In genomic region chr11:134740590-134741342, GRCh38 we compare ENCODE assay signal across 18 cellular contexts.
DNase-seq lines count a peak whose midpoint lies in the region; ATAC-seq and TF ChIP-seq lines count a peak whose summit lies in the region.
"Had no signal": no experiment of that assay in that cellular context is flagged by ENCODE, and none has a peak within 500 bp of the region (broad histone marks: within the 10 kb centered on the region; RNA-seq: fewer than 3 reads in every experiment).

No MANE protein-coding gene starts in this region.

- H3K4me2 ChIP-seq in smooth muscle cell, result peak overlapping the region; percentile 66
- H3K4me2 ChIP-seq: GM23338 had no signal

- no peak for DNase-seq in activated CD8-positive, alpha-beta T cell treated with anti-CD3 and anti-CD28 coated beads for 36 hours
- DNase-seq in activated CD8-positive, alpha-beta T cell treated with anti-CD3 and anti-CD28 coated beads, Interleukin-2, amount 10 ng/mL, durations not matched to agents 7 days and 5 days, result no peak
- peak; percentile 86 for DNase-seq in NCI-H526 treated with DMSO at 0.1 percent for 48 hours (lab: John Stamatoyannopoulos, UW)
- DNase-seq in coronary artery (ENCODE audit: low spot score), result no peak
- DNase-seq in smooth muscle cell (lab: John Stamatoyannopoulos, UW; ENCODE audit: unreplicated experiment), result no peak
- no peak for DNase-seq in GOT3 (lab: John Stamatoyannopoulos, UW)
- DNase-seq: 8988T, COR-L47, DMS53, NCI-H1092 treated with DMSO at 0.1 percent for 48 hours, NCI-H1694 treated with DMSO at 0.1 percent for 48 hours, NCI-H2171, SIG-M5 had no signal

- intact Hi-C loops in activated CD8-positive, alpha-beta T cell treated with anti-CD3 and anti-CD28 coated beads for 36 hours (cut with micrococcal nuclease), result no loop called here

- H3K27me3 ChIP-seq in smooth muscle cell (ENCODE audit: low read depth), result peaks cover 7% of the 10 kb centered on the region
- H3K27me3 ChIP-seq: Peyer's patch had no signal

- no peaks in the 10 kb centered on the region for H3K36me3 Mint-ChIP-seq in activated CD8-positive, alpha-beta T cell treated with anti-CD3 and anti-CD28 coated beads for 36 hours (ENCODE audit: low read depth)
- no peaks in the 10 kb centered on the region for H3K36me3 Mint-ChIP-seq in activated CD8-positive, alpha-beta T cell treated with anti-CD3 and anti-CD28 coated beads, Interleukin-2, amount 10 ng/mL, durations not matched to agents 7 days and 5 days (ENCODE audit: low read depth)

- H3K27ac ChIP-seq in coronary artery (peak overlapping the region; percentile 60 to 79), smooth muscle cell (ENCODE audit: low read depth) (no peak overlapping the region)
- H3K27ac ChIP-seq: C4-2B, Peyer's patch had no signal

- no peaks in the 10 kb centered on the region for H3K9me3 Mint-ChIP-seq in activated CD8-positive, alpha-beta T cell treated with anti-CD3 and anti-CD28 coated beads for 36 hours
- no peaks in the 10 kb centered on the region for H3K9me3 Mint-ChIP-seq in activated CD8-positive, alpha-beta T cell treated with anti-CD3 and anti-CD28 coated beads, Interleukin-2, amount 10 ng/mL, durations not matched to agents 7 days and 5 days (ENCODE audit: insufficient read depth)
- H3K9me3 Mint-ChIP-seq: GM23338 had no signal

- H3K36me3 ChIP-seq in smooth muscle cell (ENCODE audit: low read depth), result no peaks in the 10 kb centered on the region
- H3K36me3 ChIP-seq: Peyer's patch had no signal

- H3K9ac ChIP-seq in smooth muscle cell (ENCODE audit: low read depth), result no peak overlapping the region

- H3K27ac Mint-ChIP-seq in activated CD8-positive, alpha-beta T cell treated with anti-CD3 and anti-CD28 coated beads for 36 hours, result no peak overlapping the region
- no peak overlapping the region for H3K27ac Mint-ChIP-seq in activated CD8-positive, alpha-beta T cell treated with anti-CD3 and anti-CD28 coated beads, Interleukin-2, amount 10 ng/mL, durations not matched to agents 7 days and 5 days
- H3K27ac Mint-ChIP-seq: GM23338 had no signal

- CTCF ChIA-PET in activated CD8-positive, alpha-beta T cell treated with anti-CD3 and anti-CD28 coated beads for 36 hours (lab: Charles Lee), result no interaction called here
- CTCF ChIA-PET in activated CD8-positive, alpha-beta T cell treated with anti-CD3 and anti-CD28 coated beads, Interleukin-2, amount 10 ng/mL, durations not matched to agents 7 days and 5 days (lab: Charles Lee), result no interaction called here

- ATAC-seq in activated CD8-positive, alpha-beta T cell treated with anti-CD3 and anti-CD28 coated beads for 36 hours, result peak; percentile 31
- ATAC-seq in activated CD8-positive, alpha-beta T cell treated with anti-CD3 and anti-CD28 coated beads, Interleukin-2, amount 10 ng/mL, durations not matched to agents 7 days and 5 days, result no peak
- ATAC-seq in HG02763 (IDR thresholded peaks at IDR 0.05; ENCODE audit: unreplicated experiment), result no peak
- ATAC-seq in HG03565 (IDR thresholded peaks at IDR 0.05; ENCODE audit: unreplicated experiment), result no peak
- ATAC-seq: GM23338 had no signal

- H4K20me1 ChIP-seq in smooth muscle cell (ENCODE audit: low read depth), result peaks cover 3% of the 10 kb centered on the region

- POLR2A ChIA-PET in activated CD8-positive, alpha-beta T cell treated with anti-CD3 and anti-CD28 coated beads for 36 hours (lab: Charles Lee), result no interaction called here
- POLR2A ChIA-PET in activated CD8-positive, alpha-beta T cell treated with anti-CD3 and anti-CD28 coated beads, Interleukin-2, amount 10 ng/mL, durations not matched to agents 7 days and 5 days (lab: Charles Lee), result no interaction called here

- no peaks in the 10 kb centered on the region for H3K27me3 Mint-ChIP-seq in activated CD8-positive, alpha-beta T cell treated with anti-CD3 and anti-CD28 coated beads for 36 hours
- H3K27me3 Mint-ChIP-seq in activated CD8-positive, alpha-beta T cell treated with anti-CD3 and anti-CD28 coated beads, Interleukin-2, amount 10 ng/mL, durations not matched to agents 7 days and 5 days (ENCODE audit: low read depth), result no peaks in the 10 kb centered on the region

- H3K4me3 ChIP-seq in coronary artery (no peak overlapping the region), smooth muscle cell (no peak overlapping the region)
- H3K4me3 ChIP-seq: GM23338, Peyer's patch had no signal

- H3K4me1 ChIP-seq in smooth muscle cell (ENCODE audit: low read depth), result peaks cover 21% of the 10 kb centered on the region

- H2AFZ ChIP-seq in smooth muscle cell (ENCODE audit: low read depth), result no peak overlapping the region
- H2AFZ ChIP-seq: GM23338 had no signal

- 79% methylated on average over 6 of the region's 9 CpGs for WGBS in smooth muscle cell (ENCODE audit: low lambda C conversion rate)

- no peaks in the 10 kb centered on the region for H3K79me2 ChIP-seq in smooth muscle cell (ENCODE audit: low read depth)

- peaks cover 4% of the 10 kb centered on the region for H3F3A ChIP-seq in smooth muscle cell (ENCODE audit: low read depth)

- TF ChIP-seq CTCF in activated CD8-positive, alpha-beta T cell treated with anti-CD3 and anti-CD28 coated beads for 36 hours (IDR thresholded peaks at IDR 0.05), result no peak
- TF ChIP-seq CTCF in coronary artery (IDR thresholded peaks at IDR 0.05) (no peak), smooth muscle cell (IDR thresholded peaks at IDR 0.05; ENCODE audit: borderline replicate concordance, insufficient read depth, poor library complexity, severe bottlenecking) (no peak)

- H3K4me3 Mint-ChIP-seq in activated CD8-positive, alpha-beta T cell treated with anti-CD3 and anti-CD28 coated beads for 36 hours, result no peak overlapping the region
- H3K4me3 Mint-ChIP-seq in activated CD8-positive, alpha-beta T cell treated with anti-CD3 and anti-CD28 coated beads, Interleukin-2, amount 10 ng/mL, durations not matched to agents 7 days and 5 days, result no peak overlapping the region
- H3K4me3 Mint-ChIP-seq: GM23338 had no signal

- no peaks in the 10 kb centered on the region for H3K9me3 ChIP-seq in smooth muscle cell (replicated peaks; ENCODE audit: low read depth)
- H3K9me3 ChIP-seq: Peyer's patch had no signal

- no peaks in the 10 kb centered on the region for H3K4me1 Mint-ChIP-seq in activated CD8-positive, alpha-beta T cell treated with anti-CD3 and anti-CD28 coated beads for 36 hours (ENCODE audit: low read depth)
- H3K4me1 Mint-ChIP-seq in activated CD8-positive, alpha-beta T cell treated with anti-CD3 and anti-CD28 coated beads, Interleukin-2, amount 10 ng/mL, durations not matched to agents 7 days and 5 days (ENCODE audit: low read depth), result peaks cover 14% of the 10 kb centered on the region
